16 cellular contexts compared by ENCODE assay signal in genomic region chr22:45972091-45972867, GRCh38. TPM values are rescaled to one million over a fixed set of nuclear protein-coding genes. Genes with fewer than 3 reads are reported as not detected.
A peak's percentile ranks its signal among the peaks of the same experiment; 100 is the strongest.
DNase-seq lines count a peak whose midpoint lies in the region; ATAC-seq and TF ChIP-seq lines count a peak whose summit lies in the region.
"Had no signal": no experiment of that assay in that cellular context is flagged by ENCODE, and none has a peak within 500 bp of the region (broad histone marks: within the 10 kb centered on the region; RNA-seq: fewer than 3 reads in every experiment).

No MANE protein-coding gene starts in this region.

- DNase-seq in AG04449 (ENCODE audit: low read depth, low spot score) (no peak), RPMI8226 (no peak), COR-L47 (lab: John Stamatoyannopoulos, UW) (no peak), upper lobe of right lung (no peak)
- DNase-seq: activated CD4-positive, alpha-beta T cell treated with anti-CD3 and anti-CD28 coated beads for 36 hours; amniotic stem cell; effector CD8-positive, alpha-beta T cell; NCI-H2107; T-helper 1 cell had no signal

- CTCF ChIA-PET in AG04449 (lab: Yijun Ruan, JAX): interaction anchor here (1.1 to 3.1 kb wide), 5 partner anchors 22 to 394 kb away, joined by 3 to 17 read pairs (median 4); no protein-coding TSS in a partner anchor

- H4K20me1 ChIP-seq in neural cell (ENCODE audit: insufficient read depth): no peaks in the 10 kb centered on the region

- H3K9ac ChIP-seq in HUES48 (ENCODE audit: low read depth, low read length) (no peak overlapping the region), neural cell (ENCODE audit: low read length) (no peak overlapping the region)

- 10 to 11% methylated on average over 82 of the region's 82 CpGs for WGBS in ectodermal cell, 2 experiments

- peaks cover 20% of the 10 kb centered on the region; the same call in 1 of the 2 replicates for H3K4me1 ChIP-seq in HUES48 (ENCODE audit: control insufficient read depth, insufficient read depth, low read length)
- peaks cover 21% of the 10 kb centered on the region for H3K4me1 ChIP-seq in ectodermal cell (ENCODE audit: control insufficient read depth, insufficient read depth, low read length)
- peaks cover 17% of the 10 kb centered on the region for H3K4me1 ChIP-seq in upper lobe of right lung
- H3K4me1 ChIP-seq: pancreas had no signal

- H3K9me3 ChIP-seq in HUES48 (ENCODE audit: control insufficient read depth, insufficient read depth, low read length) (peaks cover 12% of the 10 kb centered on the region), ectodermal cell (ENCODE audit: control insufficient read depth, low read length) (no peaks in the 10 kb centered on the region), neural cell (ENCODE audit: low read length) (no peaks in the 10 kb centered on the region), upper lobe of right lung (no peaks in the 10 kb centered on the region)
- H3K9me3 ChIP-seq: pancreas had no signal

- H3K27ac ChIP-seq in HUES48 (ENCODE audit: low read depth, low read length): no peak overlapping the region
- no peak overlapping the region for H3K27ac ChIP-seq in ectodermal cell (ENCODE audit: insufficient read depth, low read depth, low read length, poor library complexity, severe bottlenecking)
- H3K27ac ChIP-seq in neural cell (ENCODE audit: low read length): no peak overlapping the region
- no peak overlapping the region for H3K27ac ChIP-seq in upper lobe of right lung
- H3K27ac ChIP-seq: pancreas had no signal

- no peaks in the 10 kb centered on the region for H3K79me2 ChIP-seq in neural cell (replicated peaks; ENCODE audit: insufficient read depth, low read length)

- H3K27me3 ChIP-seq in HUES48 (ENCODE audit: control insufficient read depth, insufficient read depth, low read length) (peaks cover 91% of the 10 kb centered on the region), ectodermal cell (ENCODE audit: control insufficient read depth, insufficient read depth, low read length, poor library complexity, severe bottlenecking) (peaks cover 79% of the 10 kb centered on the region), neural cell (ENCODE audit: insufficient read depth, low read depth, low read length) (peaks cover 67% of the 10 kb centered on the region), upper lobe of right lung (peaks cover 93% of the 10 kb centered on the region)

- H3K4me2 ChIP-seq in neural cell (ENCODE audit: low read length): no peak overlapping the region

- no peak for ATAC-seq in upper lobe of right lung
- ATAC-seq in GM18502 (IDR thresholded peaks at IDR 0.05; ENCODE audit: poor library complexity, unreplicated experiment): no peak
- ATAC-seq: activated CD4-positive, alpha-beta T cell treated with anti-CD3 and anti-CD28 coated beads for 36 hours; pancreas had no signal

- POLR2A ChIA-PET in AG04449 (lab: Yijun Ruan, JAX): no interaction called here

- H3F3A ChIP-seq in neural cell (ENCODE audit: insufficient read depth, low read length, poor library complexity, severe bottlenecking): no peaks in the 10 kb centered on the region

- no peaks in the 10 kb centered on the region for H3K9me2 ChIP-seq in neural cell (ENCODE audit: insufficient read depth, low read length)

- intact Hi-C loops in upper lobe of right lung (cut with DNase I): loop anchor here (5.0 kb wide), 1 partner anchor 330 kb away; no protein-coding TSS in a partner anchor

- peak overlapping the region; percentile 51; the same call in 1 of the 2 replicates for H3K4me3 ChIP-seq in AG04449 (ENCODE audit: low read depth, low read length)
- H3K4me3 ChIP-seq in HUES48 (ENCODE audit: low read depth, low read length): peak overlapping the region; percentile 35; the same call in 1 of the 2 replicates
- H3K4me3 ChIP-seq in ectodermal cell (ENCODE audit: insufficient read depth, low read depth, low read length): peak overlapping the region; percentile 19
- H3K4me3 ChIP-seq in neural cell (ENCODE audit: low read length): peak overlapping the region; percentile 60
- H3K4me3 ChIP-seq in upper lobe of right lung: no peak overlapping the region
- H3K4me3 ChIP-seq: lung, pancreas had no signal

- no peak for TF ChIP-seq CTCF in AG04449 (IDR thresholded peaks at IDR 0.05; ENCODE audit: insufficient read depth, low read length, missing control alignments)
- no peak for TF ChIP-seq CTCF in neural cell (IDR thresholded peaks at IDR 0.05; ENCODE audit: poor library complexity, severe bottlenecking)
- TF ChIP-seq CTCF in upper lobe of right lung (IDR thresholded peaks at IDR 0.05): no peak

- no peak for TF ChIP-seq EP300 in neural cell (conservative IDR thresholded peaks at IDR 0.05; ENCODE audit: poor library complexity, severe bottlenecking)

- TF ChIP-seq RAD21 in neural cell (conservative IDR thresholded peaks at IDR 0.05): no peak

- H3K36me3 ChIP-seq in HUES48 (ENCODE audit: control insufficient read depth, insufficient read depth, low read length): no peaks in the 10 kb centered on the region
- H3K36me3 ChIP-seq in ectodermal cell (ENCODE audit: control insufficient read depth, insufficient read depth, low read length): no peaks in the 10 kb centered on the region
- no peaks in the 10 kb centered on the region for H3K36me3 ChIP-seq in neural cell (ENCODE audit: insufficient read depth, low read length)
- no peaks in the 10 kb centered on the region for H3K36me3 ChIP-seq in upper lobe of right lung
- H3K36me3 ChIP-seq: pancreas had no signal

- H2AFZ ChIP-seq in neural cell (ENCODE audit: low read depth, low read length): no peak overlapping the region

TF ChIP-seq in neural cell, 6 proteins besides CTCF, POLR2A, EP300 and RAD21:
- TF ChIP-seq REST (IDR thresholded peaks at IDR 0.05; ENCODE audit: borderline replicate concordance): no peak
- no peak for TF ChIP-seq TAF1 (IDR thresholded peaks at IDR 0.05; ENCODE audit: low read depth)
- no peak for TF ChIP-seq MXI1 (conservative IDR thresholded peaks at IDR 0.05; ENCODE audit: poor library complexity, severe bottlenecking)
- TF ChIP-seq POLR2AphosphoS5 (IDR thresholded peaks at IDR 0.05): no peak
- TF ChIP-seq SMC3 (conservative IDR thresholded peaks at IDR 0.05; ENCODE audit: poor library complexity): no peak

RNA-seq across cellular contexts. Expression of gene WNT7B, which starts 4.7 kb away (rescaled TPM):
- 10.6 TPM for polyA plus RNA-seq in ectodermal cell (2013, experiment 1 of 4)
- 24.3 TPM for polyA plus RNA-seq in ectodermal cell (2013, experiment 2 of 4)
- 10.9 TPM for polyA plus RNA-seq in ectodermal cell (2013, experiment 3 of 4)
- polyA plus RNA-seq in ectodermal cell (2013, experiment 4 of 4): 15.1 TPM
- polyA plus RNA-seq in neural cell: 0.16 and 0.24 TPM in 2 replicates
- polyA minus RNA-seq in neural cell: 0.24 and 0.58 TPM in 2 replicates
- 5.4 TPM for total RNA-seq in upper lobe of right lung
- total RNA-seq: activated CD4-positive, alpha-beta T cell treated with anti-CD3 and anti-CD28 coated beads for 36 hours; LHCN-M2 had no signal
